In the genomic region with DNA sequence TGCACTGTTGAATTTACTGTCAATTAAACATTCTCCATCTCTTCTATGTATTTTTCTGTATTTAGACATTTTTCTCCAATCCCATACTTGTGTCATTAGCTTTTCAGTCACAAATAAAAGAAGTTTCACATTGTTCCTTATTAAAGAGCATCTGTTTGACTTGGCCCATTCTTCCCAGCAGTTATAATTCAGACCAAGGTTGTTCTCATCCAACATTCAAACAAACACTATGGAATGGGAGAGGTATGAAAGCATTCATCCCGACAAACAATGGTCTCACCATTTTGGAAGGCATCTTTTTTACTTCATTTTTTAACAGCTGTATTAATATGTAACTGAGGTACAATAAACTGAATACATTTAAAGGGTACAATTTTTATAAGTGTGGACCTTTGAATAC, we compare ENCODE assay signal across 9 cellular contexts.
"Had no signal": no experiment of that assay in that cellular context is flagged by ENCODE, and none has a peak within 500 bp of the region (broad histone marks: within the 10 kb centered on the region; RNA-seq: fewer than 3 reads in every experiment).

No MANE protein-coding gene starts in this region.

- ATAC-seq: GM23338, HCT116 had no signal

- H3K4me1 ChIP-seq: HAP-1 had no signal

- H3K4me2 ChIP-seq: GM23338 had no signal

- H3K9ac ChIP-seq: GM23248 had no signal

- H3K27ac ChIP-seq: GM23248 had no signal

- H3K36me3 ChIP-seq: HAP-1 had no signal

- H3K4me3 ChIP-seq: GM23248, GM23338, HAP-1 had no signal

- H2AFZ ChIP-seq: GM23248, GM23338 had no signal

- DNase-seq: GM23248, GOT3, H7, H9, HCEC 1CT, HFFc6 had no signal
